In the genomic region with DNA sequence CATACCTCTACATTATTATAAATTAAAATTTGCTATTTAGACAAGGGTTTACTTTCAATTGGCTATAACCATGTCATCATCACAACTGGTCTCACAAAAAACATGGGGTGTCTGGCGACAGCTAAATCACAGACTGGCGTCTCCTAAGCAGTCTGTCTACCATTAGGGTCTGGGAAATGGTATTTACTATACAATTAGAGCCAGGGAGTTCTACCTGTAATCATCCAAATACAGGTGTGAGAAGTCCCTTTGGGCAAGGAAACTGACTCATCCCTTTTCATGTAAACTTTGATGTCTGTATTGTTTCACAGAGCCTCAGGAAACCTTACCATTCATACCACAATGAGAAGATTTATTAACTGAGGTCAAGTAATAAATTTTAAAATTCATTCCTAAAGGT, we compare ENCODE assay signal across 22 cellular contexts.
DNase-seq lines count a peak whose midpoint lies in the region; ATAC-seq and TF ChIP-seq lines count a peak whose summit lies in the region.
"Had no signal": no experiment of that assay in that cellular context is flagged by ENCODE, and none has a peak within 500 bp of the region (broad histone marks: within the 10 kb centered on the region; RNA-seq: fewer than 3 reads in every experiment).

No MANE protein-coding gene starts in this region.

- TF ChIP-seq CTCF in transverse colon (IDR thresholded peaks at IDR 0.05), result no peak

- DNase-seq in DMS153 (lab: John Stamatoyannopoulos, UW) (peak; percentile 23), DMS153 treated with DMSO at 0.1 percent for 48 hours (lab: John Stamatoyannopoulos, UW; ENCODE audit: unreplicated experiment) (no peak), NCI-H2081 treated with DMSO at 0.1 percent for 48 hours (lab: John Stamatoyannopoulos, UW) (peak; percentile 98), SK-N-MC (ENCODE audit: low read depth, low spot score) (no peak), renal cortical epithelial cell (ENCODE audit: low read depth) (peak; percentile 6), Ammon's horn (ENCODE audit: low spot score) (no peak), transverse colon (no peak)
- DNase-seq: activated CD4-positive, alpha-beta memory T cell treated with anti-CD3 and anti-CD28 coated beads, Interleukin-2, amount 10 ng/mL, durations not matched to agents 7 days and 5 days; activated gamma-delta T cell treated with Interleukin-2 at 50 U/mL for 16 hours; activated T-cell treated with anti-CD3 and anti-CD28 coated beads for 4 hours; brain microvascular endothelial cell; Caco-2; immature natural killer cell; left ventricle myocardium superior; MV-4-11; stimulated activated CD8-positive, alpha-beta memory T cell treated with anti-CD3 and anti-CD28 coated beads, Interleukin-4, amount 100 ng/mL, for 48 hours; T1000 had no signal

- TF ChIP-seq EP300 in transverse colon (IDR thresholded peaks at IDR 0.05; ENCODE audit: low read depth), result no peak

- H3K9me3 ChIP-seq in SK-N-MC (ENCODE audit: low read depth, low read length), result no peaks in the 10 kb centered on the region
- no peaks in the 10 kb centered on the region for H3K9me3 ChIP-seq in transverse colon
- H3K9me3 ChIP-seq: Caco-2, neutrophil had no signal

- H3K27me3 ChIP-seq in transverse colon, result no peaks in the 10 kb centered on the region
- H3K27me3 ChIP-seq: brain microvascular endothelial cell, neutrophil had no signal

- intact Hi-C loops in transverse colon (cut with DNase I; ENCODE audit: low total_unique reads), result no loop called here

- H3K36me3 ChIP-seq in SK-N-MC (ENCODE audit: insufficient read depth, low read length) (no peaks in the 10 kb centered on the region), transverse colon (no peaks in the 10 kb centered on the region)
- H3K36me3 ChIP-seq: brain microvascular endothelial cell had no signal

- no peak for TF ChIP-seq POLR2A in transverse colon (IDR thresholded peaks at IDR 0.05)

- peak overlapping the region; percentile 34; the same call in 1 of the 2 replicates for H3K4me3 ChIP-seq in SK-N-MC
- no peak overlapping the region for H3K4me3 ChIP-seq in transverse colon
- H3K4me3 ChIP-seq: coronary artery, K562 had no signal

- in situ Hi-C loops in transverse colon (cut with MboI; ENCODE audit: low pct_ligation_motif_present in 1 of 4, low pct_unique_long_range_greater_than_20kb in 1 of 4, low sequenced_read_pairs in 3 of 4), result no loop called here

- ATAC-seq in esophagus mucosa, result no peak
- ATAC-seq: K562, left ventricle myocardium superior had no signal

- no peak overlapping the region for H3K9ac ChIP-seq in SK-N-MC (ENCODE audit: insufficient read length)

- WGBS in transverse colon (ENCODE audit: low coverage in 1 of 2), 2 donors, result 92 to 96% methylated on average over 2 of the region's 2 CpGs

- H3K27ac ChIP-seq in SK-N-MC (no peak overlapping the region), transverse colon (no peak overlapping the region)
- H3K27ac ChIP-seq: 22Rv1, brain microvascular endothelial cell, coronary artery, neutrophil had no signal

- H3K4me1 ChIP-seq in transverse colon, result no peaks in the 10 kb centered on the region

Comparison
In these comparisons a context has a peak if more than half of its experiments do, and no peak if none do; other contexts are left out.
1. DNase-seq: peak in DMS153 (single experiment), NCI-H2081 treated with DMSO at 0.1 percent for 48 hours (single experiment) and renal cortical epithelial cell (single experiment); none in DMS153 treated with DMSO at 0.1 percent for 48 hours (single experiment), SK-N-MC (single experiment), Ammon's horn (single experiment) and transverse colon (single experiment).